ENCODE assay signal across 8 cellular contexts in genomic region chr12:119176267-119177055, GRCh38. TPM values are rescaled to one million over a fixed set of nuclear protein-coding genes. Genes with fewer than 3 reads are reported as not detected.
A peak's percentile ranks its signal among the peaks of the same experiment; 100 is the strongest.
DNase-seq lines count a peak whose midpoint lies in the region; ATAC-seq and TF ChIP-seq lines count a peak whose summit lies in the region.

No MANE protein-coding gene starts in this region.

- H3K27me3 ChIP-seq in mucosa of rectum (ENCODE audit: control insufficient read depth in 2 of 2, insufficient read depth in 2 of 2, low read length in 2 of 2): no peaks in the 10 kb centered on the region

- POLR2A ChIA-PET in T-cell (lab: Charles Lee): no interaction called here

- peak overlapping the region; percentile 8 to 32 for H3K27ac ChIP-seq in mucosa of rectum (ENCODE audit: low read depth in 2 of 2, low read length in 2 of 2)

- H3K4me3 ChIP-seq in epithelial cell of esophagus (ENCODE audit: low read length) (peak overlapping the region; percentile 1), mucosa of rectum (ENCODE audit: low read length in 2 of 2) (peak overlapping the region; percentile 25 to 39)

- peak overlapping the region; percentile 15 to 46 for H3K9ac ChIP-seq in mucosa of rectum (ENCODE audit: low read depth in 1 of 2, low read length in 2 of 2)

- DNase-seq in ELF-1 (ENCODE audit: low read depth, low spot score) (peak; percentile 90), NCI-H69 (lab: John Stamatoyannopoulos, UW) (peak; percentile 87), epithelial cell of esophagus (ENCODE audit: low read depth) (peak; percentile 84), T-cell (no peak), endothelial cell (ENCODE audit: low spot score) (no peak)

- ATAC-seq in T-cell (replicated peaks in 1 of 4) (no peak), HG02938 (IDR thresholded peaks at IDR 0.05; ENCODE audit: unreplicated experiment) (no peak), GM21367 (IDR thresholded peaks at IDR 0.05; ENCODE audit: unreplicated experiment) (no peak)

- H3K9me3 Mint-ChIP-seq in T-cell: peaks cover 0 to 5% (median 0%) of the 10 kb centered on the region in 3 donors
- H3K9me3 Mint-ChIP-seq in endothelial cell (ENCODE audit: unreplicated experiment): no peaks in the 10 kb centered on the region

- H3K27ac Mint-ChIP-seq in T-cell (no peak overlapping the region), endothelial cell (ENCODE audit: unreplicated experiment) (no peak overlapping the region)

- H3K4me1 ChIP-seq in mucosa of rectum (ENCODE audit: control insufficient read depth in 2 of 2, insufficient read depth in 2 of 2, low read length in 2 of 2): no peaks in the 10 kb centered on the region

- no peaks in the 10 kb centered on the region for H3K36me3 ChIP-seq in mucosa of rectum (ENCODE audit: control insufficient read depth in 2 of 2, insufficient read depth in 2 of 2, low read length in 2 of 2)

- H3K4me1 Mint-ChIP-seq in T-cell: no peaks in the 10 kb centered on the region
- peaks cover 11% of the 10 kb centered on the region for H3K4me1 Mint-ChIP-seq in endothelial cell (ENCODE audit: unreplicated experiment)

- H3K4me3 Mint-ChIP-seq in T-cell (no peak overlapping the region), endothelial cell (ENCODE audit: unreplicated experiment) (no peak overlapping the region)

- H3K9me3 ChIP-seq in mucosa of rectum (ENCODE audit: control insufficient read depth in 2 of 2, low read length in 2 of 2): no peaks in the 10 kb centered on the region

- CTCF ChIA-PET in T-cell (lab: Charles Lee): interaction anchor here in 1 of 2 donors (0.9 kb wide), 1 partner anchor 8 kb away, joined by 3 read pairs; no protein-coding TSS in a partner anchor

- peaks cover 9 to 16% of the 10 kb centered on the region in 2 donors for H3K27me3 Mint-ChIP-seq in T-cell
- H3K27me3 Mint-ChIP-seq in endothelial cell (ENCODE audit: unreplicated experiment): peaks cover 8% of the 10 kb centered on the region

- H3K36me3 Mint-ChIP-seq in T-cell: no peaks in the 10 kb centered on the region
- H3K36me3 Mint-ChIP-seq in endothelial cell (ENCODE audit: low read depth, unreplicated experiment): no peaks in the 10 kb centered on the region

- no peak for TF ChIP-seq CTCF in epithelial cell of esophagus (IDR thresholded peaks at IDR 0.05; ENCODE audit: insufficient read depth, low read depth, low read length, missing control alignments)
- no peak for TF ChIP-seq CTCF in endothelial cell (IDR thresholded peaks at IDR 0.05; ENCODE audit: unreplicated experiment)

RNA-seq across cellular contexts. Expression of gene HSPB8, which starts 2.3 kb away (rescaled TPM):
- total RNA-seq in T-cell (under 1 TPM in 1 of 5 donors, not detected in 4; 0.18 TPM), endothelial cell (ENCODE audit: unreplicated experiment) (2.7 TPM)

Comparison
In these comparisons a context has a peak if more than half of its experiments do, and no peak if none do; other contexts are left out.
1. DNase-seq: peak in ELF-1 (single experiment), NCI-H69 (single experiment) and epithelial cell of esophagus (single experiment); none in T-cell (0 of 34) and endothelial cell (single experiment).